Comparison of ENCODE assay signal across 1 cellular context in genomic region chr5:112036206-112036605, GRCh38.
TF ChIP-seq lines count a peak whose summit lies in the region.

No MANE protein-coding gene starts in this region.

TF ChIP-seq in IMR-90, 13 proteins besides CTCF, POLR2A, EP300 and RAD21 (continued from another document):
- TF ChIP-seq MAZ (IDR thresholded peaks at IDR 0.05; ENCODE audit: borderline replicate concordance, low read depth, low read length) (no peak), MAFK (IDR thresholded peaks at IDR 0.05; ENCODE audit: low read depth, low read length) (no peak), MXI1 (IDR thresholded peaks at IDR 0.05; ENCODE audit: borderline replicate concordance, low read depth, low read length) (no peak)
